Comparison of ENCODE assay signal across 17 cellular contexts in the genomic region with DNA sequence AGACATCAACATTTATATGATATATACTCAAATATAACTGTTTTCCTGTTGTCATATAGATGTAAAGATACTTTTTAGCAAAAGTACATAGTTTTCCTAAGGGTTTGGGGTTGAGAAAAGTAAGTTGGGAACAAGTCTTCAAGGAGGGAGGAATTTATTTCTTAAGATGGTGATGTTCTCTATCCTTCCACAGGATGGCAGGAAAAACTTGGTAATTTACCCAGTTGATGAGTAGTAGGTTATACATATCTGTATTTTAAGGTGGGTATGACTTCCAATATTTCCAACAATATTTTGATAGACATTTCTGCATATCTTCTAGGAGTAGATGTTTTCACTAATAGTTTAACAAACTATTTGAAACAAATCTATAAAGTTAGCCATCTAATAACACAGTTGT.
DNase-seq lines count a peak whose midpoint lies in the region; ATAC-seq and TF ChIP-seq lines count a peak whose summit lies in the region.
"Had no signal": no experiment of that assay in that cellular context is flagged by ENCODE, and none has a peak within 500 bp of the region (broad histone marks: within the 10 kb centered on the region; RNA-seq: fewer than 3 reads in every experiment).

No MANE protein-coding gene starts in this region.

- no peak overlapping the region for H3K27ac ChIP-seq in HEK293 (ENCODE audit: extremely low read depth, low read depth, low read length)
- H3K27ac ChIP-seq: heart left ventricle, PC-9, suprapubic skin had no signal

- POLR2A ChIA-PET in HEK293 (lab: Yijun Ruan, JAX) = no interaction called here

- TF ChIP-seq CTCF in HEK293 (tag by site-specific recombination; IDR thresholded peaks at IDR 0.05) = no peak; the same call in 1 of the 2 replicates

- CTCF ChIA-PET in HEK293 (lab: Yijun Ruan, JAX) = no interaction called here

- H3K4me1 ChIP-seq in HEK293 (ENCODE audit: control insufficient read depth, insufficient read depth, low read length) = no peaks in the 10 kb centered on the region
- H3K4me1 ChIP-seq: heart left ventricle, suprapubic skin had no signal

- in situ Hi-C loops in SK-MEL-5 (cut with HindIII; ENCODE audit: low pct_unique_long_range_greater_than_20kb, low sequenced_read_pairs) = no loop called here
- in situ Hi-C loops in G401 (cut with HindIII; ENCODE audit: low sequenced_read_pairs) = no loop called here

- H3K36me3 ChIP-seq in HEK293 (ENCODE audit: control insufficient read depth in 2 of 2, insufficient read depth in 1 of 2, low read length in 2 of 2) = no peaks in the 10 kb centered on the region
- H3K36me3 ChIP-seq: heart left ventricle, suprapubic skin had no signal

- H3K4me3 ChIP-seq in HEK293 (ENCODE audit: low read depth, low read length) = no peak overlapping the region
- H3K4me3 ChIP-seq: heart left ventricle, PC-9, suprapubic skin had no signal

- ATAC-seq in GM21529 (IDR thresholded peaks at IDR 0.05; ENCODE audit: unreplicated experiment) = no peak
- no peak for ATAC-seq in HG03097 (IDR thresholded peaks at IDR 0.05; ENCODE audit: low FRiP score, unreplicated experiment)
- ATAC-seq: heart left ventricle, left colon had no signal

- H3K9me3 ChIP-seq in HEK293 (ENCODE audit: control insufficient read depth, insufficient read depth, low read depth, low read length) = no peaks in the 10 kb centered on the region
- H3K9me3 ChIP-seq: suprapubic skin had no signal

- peak; percentile 7 for DNase-seq in AG08395 (ENCODE audit: low spot score)
- peak; percentile 7 for DNase-seq in SK-MEL-5 (ENCODE audit: low read depth, low spot score)
- peak; percentile 11 for DNase-seq in hepatic stellate cell (ENCODE audit: low spot score)
- no peak for DNase-seq in amygdala (lab: John Stamatoyannopoulos, UW)
- no peak for DNase-seq in G401 (ENCODE audit: low spot score)
- DNase-seq: activated CD8-positive, alpha-beta memory T cell treated with anti-CD3 and anti-CD28 coated beads, Interleukin-2, amount 50 U/mL, for 4 hours; activated naive CD4-positive, alpha-beta T cell treated with anti-CD3 and anti-CD28 coated beads, Interleukin-2, amount 50 U/mL, for 16 hours; heart left ventricle; left colon; NCI-H1105 treated with DMSO at 0.1 percent for 48 hours; NCI-H345; PC-9; T-helper 1 cell had no signal

TF ChIP-seq in HEK293, 187 proteins besides CTCF, POLR2A, EP300 and RAD21:
- TF ChIP-seq, protein P1, sequence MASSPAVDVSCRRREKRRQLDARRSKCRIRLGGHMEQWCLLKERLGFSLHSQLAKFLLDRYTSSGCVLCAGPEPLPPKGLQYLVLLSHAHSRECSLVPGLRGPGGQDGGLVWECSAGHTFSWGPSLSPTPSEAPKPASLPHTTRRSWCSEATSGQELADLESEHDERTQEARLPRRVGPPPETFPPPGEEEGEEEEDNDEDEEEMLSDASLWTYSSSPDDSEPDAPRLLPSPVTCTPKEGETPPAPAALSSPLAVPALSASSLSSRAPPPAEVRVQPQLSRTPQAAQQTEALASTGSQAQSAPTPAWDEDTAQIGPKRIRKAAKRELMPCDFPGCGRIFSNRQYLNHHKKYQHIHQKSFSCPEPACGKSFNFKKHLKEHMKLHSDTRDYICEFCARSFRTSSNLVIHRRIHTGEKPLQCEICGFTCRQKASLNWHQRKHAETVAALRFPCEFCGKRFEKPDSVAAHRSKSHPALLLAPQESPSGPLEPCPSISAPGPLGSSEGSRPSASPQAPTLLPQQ (tag by site-specific recombination; IDR thresholded peaks at IDR 0.05) = no peak
- no peak for TF ChIP-seq ZNF174 (tag by site-specific recombination; IDR thresholded peaks at IDR 0.05)
- TF ChIP-seq ZNF654 (tag by site-specific recombination; IDR thresholded peaks at IDR 0.05; ENCODE audit: low read depth) = peak; percentile 25; the same call in 1 of the 2 replicates

Comparison
In these comparisons a context has a peak if more than half of its experiments do, and no peak if none do; other contexts are left out.
1. DNase-seq: peak in AG08395 (single experiment), SK-MEL-5 (single experiment) and hepatic stellate cell (single experiment); none in amygdala (0 of 56) and G401 (single experiment).